9 cellular contexts compared by ENCODE assay signal in the genomic region with DNA sequence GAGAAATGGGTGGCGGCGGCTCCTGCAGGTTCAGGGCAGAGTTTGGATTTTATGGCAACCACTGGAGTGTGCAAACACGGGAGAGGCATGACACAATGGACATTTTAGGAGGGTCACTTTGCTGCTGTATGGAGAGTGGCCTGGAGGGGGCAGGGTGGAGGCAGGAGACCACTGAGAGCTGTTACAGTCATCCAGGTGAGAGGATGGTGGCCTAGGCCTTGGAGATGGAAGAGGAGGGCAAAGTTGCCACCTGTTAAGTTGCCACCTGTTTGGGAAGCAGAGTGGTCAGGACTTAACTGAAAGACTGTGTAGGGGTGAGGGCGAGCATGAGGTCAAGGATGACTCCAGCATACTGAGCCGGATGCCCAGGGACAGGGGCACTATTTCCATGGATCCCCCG. TPM values are rescaled to one million over a fixed set of nuclear protein-coding genes. Genes with fewer than 3 reads are reported as not detected.
DNase-seq lines count a peak whose midpoint lies in the region; ATAC-seq and TF ChIP-seq lines count a peak whose summit lies in the region.
"Had no signal": no experiment of that assay in that cellular context is flagged by ENCODE, and none has a peak within 500 bp of the region (broad histone marks: within the 10 kb centered on the region; RNA-seq: fewer than 3 reads in every experiment).

No MANE protein-coding gene starts in this region.

- H3K23ac ChIP-seq in IMR-90 (ENCODE audit: low read depth, low read length) = no peak overlapping the region

- H2BK5ac ChIP-seq in IMR-90 (ENCODE audit: low read depth, low read length, poor library complexity, severe bottlenecking) = no peak overlapping the region

- H3K27ac ChIP-seq in CD8-positive, alpha-beta T cell (ENCODE audit: low read depth, low read length) = no peak overlapping the region
- H3K27ac ChIP-seq in IMR-90 (ENCODE audit: insufficient read depth, low read length) = no peak overlapping the region
- peak overlapping the region; percentile 96; the same call in 1 of the 2 replicates for H3K27ac ChIP-seq in VCaP
- H3K27ac ChIP-seq in coronary artery = no peak overlapping the region
- no peak overlapping the region for H3K27ac ChIP-seq in neural cell (ENCODE audit: low read length)

- TF ChIP-seq CTCF in CD8-positive, alpha-beta T cell (IDR thresholded peaks at IDR 0.05) = peak; percentile 15
- TF ChIP-seq CTCF in IMR-90 (conservative IDR thresholded peaks at IDR 0.05; ENCODE audit: low read depth, low read length) (peak; percentile 50), VCaP (conservative IDR thresholded peaks at IDR 0.05) (peak; percentile 81), coronary artery (IDR thresholded peaks at IDR 0.05) (peak; percentile 25), neural cell (IDR thresholded peaks at IDR 0.05; ENCODE audit: poor library complexity, severe bottlenecking) (peak; percentile 55)

- H3K4me2 ChIP-seq in IMR-90 (ENCODE audit: low read depth, low read length) (no peak overlapping the region), neural cell (ENCODE audit: low read length) (no peak overlapping the region)

- H3K79me1 ChIP-seq in IMR-90 (ENCODE audit: low read depth in 1 of 2, low read length in 2 of 2) = peaks cover 10 to 30% of the 10 kb centered on the region in 2 experiments; a peak in 3 of 4 replicates

- H3K4me3 Mint-ChIP-seq in CD8-positive, alpha-beta T cell = peak overlapping the region; percentile 64

- no peak for TF ChIP-seq EP300 in neural cell (conservative IDR thresholded peaks at IDR 0.05; ENCODE audit: poor library complexity, severe bottlenecking)

- BruUV-seq in IMR-90 (replicated peaks; lab: Mats Ljungman, UMichigan) = no TSS peak

- no peak overlapping the region for H2BK120ac ChIP-seq in IMR-90 (ENCODE audit: low read depth, low read length)

- peak; percentile 54 for ATAC-seq in CD8-positive, alpha-beta T cell
- ATAC-seq in IMR-90 (ENCODE audit: low read depth) = no peak
- no peak for ATAC-seq in esophagus mucosa
- no peak for ATAC-seq in GM18909 (IDR thresholded peaks at IDR 0.05; ENCODE audit: poor library complexity, unreplicated experiment)
- no peak for ATAC-seq in HG02870 (IDR thresholded peaks at IDR 0.05; ENCODE audit: unreplicated experiment)

- no peak overlapping the region for H3K4me3 ChIP-seq in CD8-positive, alpha-beta T cell (ENCODE audit: low read depth, low read length)
- H3K4me3 ChIP-seq in IMR-90 (ENCODE audit: insufficient read depth, low read depth, low read length) (no peak overlapping the region), coronary artery (no peak overlapping the region), neural cell (ENCODE audit: low read length) (no peak overlapping the region)

- H3K4me1 Mint-ChIP-seq in CD8-positive, alpha-beta T cell (ENCODE audit: low read depth) = peaks cover 31% of the 10 kb centered on the region

- no peaks in the 10 kb centered on the region for H3F3A ChIP-seq in neural cell (ENCODE audit: insufficient read depth, low read length, poor library complexity, severe bottlenecking)

- peaks cover 7% of the 10 kb centered on the region for H3K36me3 Mint-ChIP-seq in CD8-positive, alpha-beta T cell

- no peak overlapping the region for H2AK5ac ChIP-seq in IMR-90 (ENCODE audit: low read depth, low read length)

- H3K4ac ChIP-seq in IMR-90 (ENCODE audit: low read depth, low read length) = no peak overlapping the region

- H3K36me3 ChIP-seq in CD8-positive, alpha-beta T cell (ENCODE audit: insufficient read depth, low read length) = no peaks in the 10 kb centered on the region
- H3K36me3 ChIP-seq in IMR-90 (ENCODE audit: control insufficient read depth, insufficient read depth, low read length) (0 out of 2 replicates have a peak, but pooled peaks cover 2% of the 10 kb centered on the region), neural cell (ENCODE audit: insufficient read depth, low read length) (no peaks in the 10 kb centered on the region)

- dilution Hi-C loops in IMR-90 (cut with HindIII; ENCODE audit: low sequenced_read_pairs, unreplicated experiment) = no loop called here

- no peaks in the 10 kb centered on the region for H3K79me2 ChIP-seq in neural cell (replicated peaks; ENCODE audit: insufficient read depth, low read length)

- intact Hi-C loops in CD8-positive, alpha-beta T cell (cut with DNase I, micrococcal nuclease) = loop anchor here in 1 of 2 experiments (1.0 kb wide), 1 partner anchor 117 kb away; no protein-coding TSS in a partner anchor
- intact Hi-C loops in IMR-90 (cut with micrococcal nuclease) = no loop called here

- no peak for TF ChIP-seq POLR2A in IMR-90 (IDR thresholded peaks at IDR 0.05; ENCODE audit: low read depth, low read length)

- no peaks in the 10 kb centered on the region for H3K9me3 ChIP-seq in CD8-positive, alpha-beta T cell (ENCODE audit: low read length)
- H3K9me3 ChIP-seq in IMR-90 (ENCODE audit: control insufficient read depth, insufficient read depth, low read length) (no peaks in the 10 kb centered on the region), neural cell (ENCODE audit: low read length) (no peaks in the 10 kb centered on the region)

- no peak overlapping the region for H2AK9ac ChIP-seq in IMR-90 (replicated peaks; ENCODE audit: low read depth, low read length, poor library complexity)

- no peak overlapping the region for H4K8ac ChIP-seq in IMR-90 (ENCODE audit: low read depth in 2 of 2, low read length in 2 of 2)

- H4K91ac ChIP-seq in IMR-90 (ENCODE audit: insufficient read depth, low read depth, low read length) = no peak overlapping the region

- H3K9ac ChIP-seq in IMR-90 (ENCODE audit: low read depth, low read length) = no peak overlapping the region
- no peak overlapping the region for H3K9ac ChIP-seq in neural cell (ENCODE audit: low read length)

- H2BK15ac ChIP-seq in IMR-90 (ENCODE audit: low read depth, low read length) = no peak overlapping the region

- H3K9me1 ChIP-seq in IMR-90 (ENCODE audit: insufficient read depth, low read length) = no peaks in the 10 kb centered on the region; the same call in 1 of the 2 replicates

- H4K20me1 ChIP-seq in IMR-90 (ENCODE audit: insufficient read depth, low read length) (no peaks in the 10 kb centered on the region; the same call in 1 of the 2 replicates), neural cell (ENCODE audit: insufficient read depth) (no peaks in the 10 kb centered on the region)

- H3K9me2 ChIP-seq in neural cell (ENCODE audit: insufficient read depth, low read length) = no peaks in the 10 kb centered on the region

- H3K56ac ChIP-seq in IMR-90 (ENCODE audit: extremely low read depth, insufficient read depth, low read length) = no peak overlapping the region

- H3K27ac Mint-ChIP-seq in CD8-positive, alpha-beta T cell = peak overlapping the region; percentile 76

- H3K27me3 Mint-ChIP-seq in CD8-positive, alpha-beta T cell (ENCODE audit: low read depth) = no peaks in the 10 kb centered on the region

- no peaks in the 10 kb centered on the region for H3K9me3 Mint-ChIP-seq in CD8-positive, alpha-beta T cell

- in situ Hi-C loops in IMR-90 (cut with MboI; ENCODE audit: low sequenced_read_pairs) = no loop called here

- POLR2A ChIA-PET in CD8-positive, alpha-beta T cell (lab: Charles Lee) = interaction anchor here (0.8 to 1.4 kb wide), 4 partner anchors 12 to 95 kb away, joined by 3 to 4 read pairs (median 3); a partner anchor contains a TSS
- POLR2A ChIA-PET in IMR-90 (lab: Charles Lee; ENCODE audit: unreplicated experiment) = no interaction called here

- WGBS in IMR-90 (ENCODE audit: extremely low coverage in 2 of 2, insufficient read length in 1 of 2), 2 experiments = 62% methylated on average over 3 of the region's 6 CpGs; no CpG with 5 or more reads in 1 of the 2 experiments

- H2AFZ ChIP-seq in IMR-90 (replicated peaks; ENCODE audit: low read length, poor library complexity) (peak overlapping the region; percentile 40), neural cell (ENCODE audit: low read depth, low read length) (no peak overlapping the region)

- no peak overlapping the region for H4K5ac ChIP-seq in IMR-90 (ENCODE audit: low read depth, low read length)

- H3K27me3 ChIP-seq in CD8-positive, alpha-beta T cell (ENCODE audit: insufficient read depth, low read length) = no peaks in the 10 kb centered on the region
- H3K27me3 ChIP-seq in IMR-90 (ENCODE audit: control insufficient read depth, insufficient read depth, low read length) = no peaks in the 10 kb centered on the region; the same call in 1 of the 2 replicates
- no peaks in the 10 kb centered on the region for H3K27me3 ChIP-seq in neural cell (ENCODE audit: insufficient read depth, low read depth, low read length)

- peaks cover 19% of the 10 kb centered on the region for H3K4me1 ChIP-seq in CD8-positive, alpha-beta T cell (ENCODE audit: insufficient read depth, low read length)
- peaks cover 11% of the 10 kb centered on the region for H3K4me1 ChIP-seq in IMR-90 (ENCODE audit: control insufficient read depth, insufficient read depth, low read length)

- no peak overlapping the region for H2BK20ac ChIP-seq in IMR-90 (ENCODE audit: low read depth, low read length)

- peak in 5 of 7 experiments; percentile 46 to 76 (median 61) for DNase-seq in CD8-positive, alpha-beta T cell
- no peak for DNase-seq in IMR-90
- no peak for DNase-seq in coronary artery (ENCODE audit: low spot score)

- no peak overlapping the region for H3K14ac ChIP-seq in IMR-90 (replicated peaks; ENCODE audit: low read depth, low read length)

- TF ChIP-seq RAD21 in IMR-90 (IDR thresholded peaks at IDR 0.05; ENCODE audit: low read length) (peak; percentile 43), neural cell (conservative IDR thresholded peaks at IDR 0.05) (no peak)

- no peak overlapping the region for H3K18ac ChIP-seq in IMR-90 (ENCODE audit: low read depth, low read length)

- CTCF ChIA-PET in CD8-positive, alpha-beta T cell (lab: Charles Lee) = interaction anchor here (0.6 to 40.7 kb wide), 9 partner anchors 8 to 79 kb away, joined by 3 to 1319 read pairs (median 5); a partner anchor contains a TSS
- CTCF ChIA-PET in IMR-90 (lab: Yijun Ruan, JAX) = no interaction called here

RNA-seq across cellular contexts. Expression of a gene that starts 2.3 kb away (rescaled TPM):
- 10 to 100 TPM; 13.7 to 14.1 TPM for total RNA-seq in CD8-positive, alpha-beta T cell
- total RNA-seq in IMR-90 (2012; rRNA removed) = 1.9 and 2.0 TPM in 2 replicates
- polyA plus RNA-seq in IMR-90 (2012; rRNA removed) = 10.3 and 12.6 TPM in 2 replicates
- polyA plus RNA-seq in IMR-90 (2012; cell fraction: cytosol; rRNA removed) = 8.4 and 12.7 TPM in 2 replicates
- 53.4 and 98.2 TPM in 2 replicates for polyA plus RNA-seq in IMR-90 (2012; cell fraction: nucleus; rRNA removed; ENCODE audit: low replicate concordance)
- 59.6 and 76.2 TPM in 2 replicates for polyA plus RNA-seq in neural cell
- polyA minus RNA-seq in neural cell = 38.2 and 44.2 TPM in 2 replicates
- total RNA-seq in esophagus mucosa = 15.3 TPM

RNA-seq across cellular contexts. Expression of a gene that starts 12.2 kb away (rescaled TPM):
- total RNA-seq in CD8-positive, alpha-beta T cell = 10 to 100 TPM; 40.5 to 42.2 TPM
- total RNA-seq in IMR-90 (2012; rRNA removed) = 294 and 313 TPM in 2 replicates
- polyA plus RNA-seq in IMR-90 (2012; rRNA removed) = 228 and 260 TPM in 2 replicates
- 268 and 304 TPM in 2 replicates for polyA plus RNA-seq in IMR-90 (2012; cell fraction: cytosol; rRNA removed)
- 122 and 203 TPM in 2 replicates for polyA plus RNA-seq in IMR-90 (2012; cell fraction: nucleus; rRNA removed; ENCODE audit: low replicate concordance)
- 102 and 106 TPM in 2 replicates for polyA plus RNA-seq in neural cell
- polyA minus RNA-seq in neural cell = 77.7 and 83.8 TPM in 2 replicates
- total RNA-seq in esophagus mucosa = 188 TPM

RNA-seq across cellular contexts. Expression of a gene that starts 14.4 kb away (rescaled TPM):
- 100 to 1,000 TPM; 197 to 201 TPM for total RNA-seq in CD8-positive, alpha-beta T cell
- total RNA-seq in IMR-90 (2012; rRNA removed) (under 0.01 and 0.18 TPM in 2 replicates), esophagus mucosa (1.5 TPM)
- polyA plus RNA-seq in IMR-90 (2012; rRNA removed) (0.07 and 0.11 TPM in 2 replicates), neural cell (not detected in 2 replicates)
- polyA plus RNA-seq in IMR-90 (2012; cell fraction: cytosol; rRNA removed) = 0.09 and 0.12 TPM in 2 replicates
- polyA plus RNA-seq in IMR-90 (2012; cell fraction: nucleus; rRNA removed; ENCODE audit: low replicate concordance) = 0.44 and 0.94 TPM in 2 replicates
- polyA minus RNA-seq in neural cell = not detected in 2 replicates

RNA-seq across cellular contexts. Expression of a gene that starts 16.1 kb away (rescaled TPM):
- total RNA-seq in CD8-positive, alpha-beta T cell = 1 to 10 TPM; 7.1 to 7.8 TPM
- total RNA-seq in IMR-90 (2012; rRNA removed) (5.0 and 5.6 TPM in 2 replicates), esophagus mucosa (1.6 TPM)
- polyA plus RNA-seq in IMR-90 (2012; rRNA removed) (27.8 and 34.4 TPM in 2 replicates), neural cell (0.34 TPM in 1 of 2 replicates, not detected in the other)
- 20.6 and 36.3 TPM in 2 replicates for polyA plus RNA-seq in IMR-90 (2012; cell fraction: cytosol; rRNA removed)
- polyA plus RNA-seq in IMR-90 (2012; cell fraction: nucleus; rRNA removed; ENCODE audit: low replicate concordance) = 61.2 and 132 TPM in 2 replicates
- polyA minus RNA-seq in neural cell = not detected in 2 replicates

RNA-seq across cellular contexts. Expression of a gene that starts 26.0 kb away (rescaled TPM):
- 10 to 100 TPM; 11.2 to 12.1 TPM for total RNA-seq in CD8-positive, alpha-beta T cell
- under 0.01 TPM in 2 replicates for total RNA-seq in IMR-90 (2012; rRNA removed)
- polyA plus RNA-seq in IMR-90 (2012; rRNA removed) = 0.23 and 0.32 TPM in 2 replicates
- 0.09 and 0.19 TPM in 2 replicates for polyA plus RNA-seq in IMR-90 (2012; cell fraction: cytosol; rRNA removed)
- polyA plus RNA-seq in IMR-90 (2012; cell fraction: nucleus; rRNA removed; ENCODE audit: low replicate concordance) = 1.1 and 2.8 TPM in 2 replicates
- polyA plus RNA-seq in neural cell = not detected in 2 replicates
- polyA minus RNA-seq in neural cell = not detected in 2 replicates
- total RNA-seq in esophagus mucosa = 0.20 TPM
- total RNA-seq: HT1080 had no signal

Comparison
In these comparisons a context has a peak if more than half of its experiments do, and no peak if none do; other contexts are left out.
1. DNase-seq: peak in CD8-positive, alpha-beta T cell (5 of 7); none in IMR-90 (single experiment) and coronary artery (single experiment).
2. CTCF ChIP-seq: peak in every context shown above with its lines; median percentile 81 in VCaP; 55 in neural cell; 50 in IMR-90; 25 in coronary artery; 15 in CD8-positive, alpha-beta T cell.
3. RNA of a gene that starts 14.4 kb away (total RNA-seq): 197 to 201 TPM in CD8-positive, alpha-beta T cell; 1.5 TPM in esophagus mucosa (single experiment) and under 0.01 to 0.18 TPM in IMR-90; every median in the first group is over 10 times any median in the second.